In the genomic region with DNA sequence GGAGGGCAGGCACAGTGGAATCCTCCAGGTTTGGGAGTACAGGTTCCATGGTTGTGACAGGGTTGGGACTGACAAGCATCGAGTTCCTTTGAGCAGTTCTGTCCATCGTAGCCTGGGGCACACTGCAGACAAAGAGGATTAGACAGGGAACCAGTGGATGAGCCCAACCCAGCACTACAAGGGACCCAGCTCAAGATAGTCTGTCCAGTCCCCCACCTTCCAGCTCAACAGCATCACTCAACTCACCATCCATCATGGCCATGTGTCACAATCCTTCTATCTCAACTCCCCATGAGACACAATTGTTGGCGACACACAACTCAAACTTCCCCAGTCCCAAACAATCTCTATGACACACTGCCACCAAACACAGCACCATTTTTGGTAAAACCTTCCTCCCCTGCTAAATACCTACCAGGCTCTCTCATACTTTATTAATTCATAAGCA, we compare ENCODE assay signal across 25 cellular contexts.
"Had no signal": no experiment of that assay in that cellular context is flagged by ENCODE, and none has a peak within 500 bp of the region (broad histone marks: within the 10 kb centered on the region; RNA-seq: fewer than 3 reads in every experiment).

No MANE protein-coding gene starts in this region.

- H3K9me3 Mint-ChIP-seq: activated CD8-positive, alpha-beta T cell treated with anti-CD3 and anti-CD28 coated beads for 36 hours; activated naive CD4-positive, alpha-beta T cell treated with anti-CD3 and anti-CD28 coated beads, Interleukin-2, amount 50 U/mL, for 24 hours; activated T-cell treated with anti-CD3 and anti-CD28 coated beads, Interleukin-2, amount 50 U/mL, for 24 hours; activated T-helper 1 cell treated with anti-CD3 and anti-CD28 coated beads, Interleukin-12 subunit alpha, Interleukin-12 subunit beta, Interleukin-2, Interleukin-4 antibody, amounts not matched to agents 30 ng/mL and 10 ng/mL and 1 ng/mL, durations not matched to agents 14 hours and 24 hours and 36 hours; central memory CD8-positive, alpha-beta T cell; T-helper 1 cell treated with Interleukin-12 subunit alpha and Interleukin-12 subunit beta and Interleukin-4 antibody, amounts not matched to agents 30 μg/mL and 1 μg/mL, for 36 hours had no signal

- H3K4me3 ChIP-seq: MG63, SJSA1 had no signal

- H3K4me3 Mint-ChIP-seq: activated CD8-positive, alpha-beta T cell treated with anti-CD3 and anti-CD28 coated beads for 36 hours; activated naive CD4-positive, alpha-beta T cell treated with anti-CD3 and anti-CD28 coated beads, Interleukin-2, amount 50 U/mL, for 24 hours; activated T-cell treated with anti-CD3 and anti-CD28 coated beads, Interleukin-2, amount 50 U/mL, for 24 hours; activated T-helper 1 cell treated with anti-CD3 and anti-CD28 coated beads, Interleukin-12 subunit alpha, Interleukin-12 subunit beta, Interleukin-2, Interleukin-4 antibody, amounts not matched to agents 30 ng/mL and 10 ng/mL and 1 ng/mL, durations not matched to agents 14 hours and 24 hours and 36 hours; central memory CD8-positive, alpha-beta T cell; T-helper 1 cell treated with Interleukin-12 subunit alpha and Interleukin-12 subunit beta and Interleukin-4 antibody, amounts not matched to agents 30 μg/mL and 1 μg/mL, for 36 hours had no signal

- DNase-seq: activated CD4-positive, alpha-beta T cell treated with anti-CD3 and anti-CD28 coated beads for 4 hours; activated CD8-positive, alpha-beta T cell treated with anti-CD3 and anti-CD28 coated beads for 36 hours; activated effector memory CD4-positive, alpha-beta T cell treated with Interleukin-2 at 50 U/mL for 16 hours; activated naive CD4-positive, alpha-beta T cell; activated T-cell treated with anti-CD3 and anti-CD28 coated beads, Interleukin-2, amount 50 U/mL, for 24 hours; aorta; MG63; MV-4-11; NCI-H1092 treated with DMSO at 0.1 percent for 48 hours; NCI-H1417 treated with DMSO at 0.1 percent for 48 hours; NCI-H1694; NCI-H2029; NCI-H345; NCI-H510A; NCI-H526 treated with DMSO at 0.1 percent for 48 hours; NCI-H82; SHP77 had no signal

- FAIRE-seq: bronchial epithelial cell, RCC 7860 had no signal

- H3K27me3 Mint-ChIP-seq: activated CD8-positive, alpha-beta T cell treated with anti-CD3 and anti-CD28 coated beads for 36 hours; activated naive CD4-positive, alpha-beta T cell treated with anti-CD3 and anti-CD28 coated beads, Interleukin-2, amount 50 U/mL, for 24 hours; activated T-cell treated with anti-CD3 and anti-CD28 coated beads, Interleukin-2, amount 50 U/mL, for 24 hours; central memory CD8-positive, alpha-beta T cell had no signal

- H3K27me3 ChIP-seq: SJSA1 had no signal

- ATAC-seq: activated CD4-positive, CD25-positive, alpha-beta regulatory T cell treated with anti-CD3 and anti-CD28 coated beads, Interleukin-2, amount 50 U/mL, for 24 hours; activated CD8-positive, alpha-beta T cell treated with anti-CD3 and anti-CD28 coated beads for 36 hours had no signal

- H3K36me3 ChIP-seq: MG63, SJSA1 had no signal

- H3K36me3 Mint-ChIP-seq: activated naive CD4-positive, alpha-beta T cell treated with anti-CD3 and anti-CD28 coated beads, Interleukin-2, amount 50 U/mL, for 24 hours had no signal

- H3K4me1 Mint-ChIP-seq: activated naive CD4-positive, alpha-beta T cell treated with anti-CD3 and anti-CD28 coated beads, Interleukin-2, amount 50 U/mL, for 24 hours; central memory CD8-positive, alpha-beta T cell had no signal

- H3K27ac Mint-ChIP-seq: activated CD8-positive, alpha-beta T cell treated with anti-CD3 and anti-CD28 coated beads for 36 hours; activated naive CD4-positive, alpha-beta T cell treated with anti-CD3 and anti-CD28 coated beads, Interleukin-2, amount 50 U/mL, for 24 hours; activated T-cell treated with anti-CD3 and anti-CD28 coated beads, Interleukin-2, amount 50 U/mL, for 24 hours; activated T-helper 1 cell treated with anti-CD3 and anti-CD28 coated beads, Interleukin-12 subunit alpha, Interleukin-12 subunit beta, Interleukin-2, Interleukin-4 antibody, amounts not matched to agents 30 ng/mL and 10 ng/mL and 1 ng/mL, durations not matched to agents 14 hours and 24 hours and 36 hours; T-helper 1 cell treated with Interleukin-12 subunit alpha and Interleukin-12 subunit beta and Interleukin-4 antibody, amounts not matched to agents 30 μg/mL and 1 μg/mL, for 36 hours had no signal

- H3K9me3 ChIP-seq: SJSA1 had no signal
